ENCODE assay signal across 1 cellular context in genomic region chr3:14595561-14595960, GRCh38.
TF ChIP-seq lines count a peak whose summit lies in the region.

No MANE protein-coding gene starts in this region.

TF ChIP-seq in H1, 55 proteins besides CTCF, POLR2A, EP300 and RAD21:
- TF ChIP-seq MAFK (IDR thresholded peaks at IDR 0.05; ENCODE audit: low read depth, low read length): no peak
- TF ChIP-seq SRF (IDR thresholded peaks at IDR 0.05; ENCODE audit: low read depth, low read length): no peak
- TF ChIP-seq PHF8 (conservative IDR thresholded peaks at IDR 0.05; ENCODE audit: low read depth, low read length): no peak
- TF ChIP-seq SP4 (IDR thresholded peaks at IDR 0.05; ENCODE audit: low read length): no peak
- TF ChIP-seq MAX (IDR thresholded peaks at IDR 0.05): no peak
- no peak for TF ChIP-seq HDAC6 (IDR thresholded peaks at IDR 0.05; ENCODE audit: low read depth, low read length)
- no peak for TF ChIP-seq SIN3A (conservative IDR thresholded peaks at IDR 0.05 in 1 of 2, IDR thresholded peaks at IDR 0.05 in 1 of 2; ENCODE audit: low read depth in 1 of 2, low read length in 2 of 2)
- no peak for TF ChIP-seq SP2 (IDR thresholded peaks at IDR 0.05; ENCODE audit: low read length)
- TF ChIP-seq SAP30 (IDR thresholded peaks at IDR 0.05; ENCODE audit: insufficient read depth, insufficient replicate concordance, low read length): no peak
- no peak for TF ChIP-seq TAF1 (IDR thresholded peaks at IDR 0.05; ENCODE audit: low read depth, low read length)
- no peak for TF ChIP-seq JUN (IDR thresholded peaks at IDR 0.05; ENCODE audit: low read depth, low read length)
- TF ChIP-seq CTBP2 (IDR thresholded peaks at IDR 0.05; ENCODE audit: borderline replicate concordance, insufficient read depth, insufficient read length, low read length): no peak
- no peak for TF ChIP-seq YY1 (IDR thresholded peaks at IDR 0.05; ENCODE audit: low read depth, low read length)
- no peak for TF ChIP-seq USF2 (IDR thresholded peaks at IDR 0.05; ENCODE audit: low read length)
- TF ChIP-seq CHD1 (IDR thresholded peaks at IDR 0.05; ENCODE audit: low read depth, low read length): no peak
- no peak for TF ChIP-seq TAF7 (optimal IDR thresholded peaks at IDR 0.05; ENCODE audit: borderline replicate concordance, low read depth, low read length)
- TF ChIP-seq CBX8 (IDR thresholded peaks at IDR 0.05; ENCODE audit: borderline replicate concordance, low read depth, low read length): no peak
- no peak for TF ChIP-seq RXRA (IDR thresholded peaks at IDR 0.05; ENCODE audit: insufficient read depth, low read depth, low read length)
